12 cellular contexts compared by ENCODE assay signal in the genomic region with DNA sequence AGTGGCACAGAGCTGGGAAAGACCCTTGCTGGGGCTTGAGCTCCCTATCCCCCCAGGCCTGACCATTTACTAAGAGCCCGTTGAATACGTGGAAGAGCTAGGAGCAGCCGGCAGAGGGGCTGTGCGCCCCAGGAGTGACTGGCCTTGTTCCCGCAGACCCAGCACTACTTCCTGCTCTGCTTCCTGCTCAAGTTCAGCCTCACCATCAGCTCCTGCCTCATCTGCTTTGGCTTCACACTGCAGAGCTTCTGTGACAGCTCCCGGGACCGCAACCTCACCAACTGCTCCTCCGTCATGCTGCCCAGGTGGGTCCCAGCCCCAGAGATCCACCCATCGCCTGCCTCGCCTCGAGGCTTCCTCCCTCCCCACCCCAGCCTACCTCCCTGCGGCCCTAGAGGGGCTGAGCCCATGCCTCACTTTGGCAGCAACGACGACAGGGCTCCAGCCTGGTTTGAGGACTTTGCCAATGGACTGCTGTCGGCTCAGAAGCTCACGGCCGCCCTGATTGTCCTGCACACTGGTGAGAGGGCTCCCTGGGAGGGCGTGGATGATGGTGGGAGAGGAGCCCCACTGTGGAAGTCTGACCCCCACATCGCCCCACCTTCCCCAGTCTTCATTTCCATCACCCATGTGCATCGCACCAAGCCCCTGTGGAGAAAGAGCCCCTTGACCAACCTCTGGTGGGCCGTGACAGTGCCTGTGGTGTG. TPM values are rescaled to one million over a fixed set of nuclear protein-coding genes. Genes with fewer than 3 reads are reported as not detected.
A peak's percentile ranks its signal among the peaks of the same experiment; 100 is the strongest.
DNase-seq lines count a peak whose midpoint lies in the region; ATAC-seq and TF ChIP-seq lines count a peak whose summit lies in the region.
"Had no signal": no experiment of that assay in that cellular context is flagged by ENCODE, and none has a peak within 500 bp of the region (broad histone marks: within the 10 kb centered on the region; RNA-seq: fewer than 3 reads in every experiment).

No MANE protein-coding gene starts in this region.

- TF ChIP-seq CTCF in natural killer cell (IDR thresholded peaks at IDR 0.05): no peak

- ATAC-seq in natural killer cell: peak in 2 of 3 donors; percentile 26 to 42
- ATAC-seq in natural killer cell treated with Interleukin-12 subunit alpha and Interleukin-12 subunit beta and Interleukin-15 and Interleukin-18, amount 100 ng/mL, for 72 hours: no peak
- peak; percentile 46 to 50 for ATAC-seq in naive thymus-derived CD8-positive, alpha-beta T cell
- ATAC-seq in HG02970 (IDR thresholded peaks at IDR 0.05; ENCODE audit: low FRiP score, unreplicated experiment): no peak

- POLR2A ChIA-PET in naive thymus-derived CD8-positive, alpha-beta T cell (lab: Charles Lee): interaction anchor here (1.0 to 1.1 kb wide), 2 partner anchors 10 to 27 kb away, joined by 3 read pairs; a partner anchor contains a TSS

- no peak overlapping the region for H3K4me3 Mint-ChIP-seq in natural killer cell
- no peak overlapping the region for H3K4me3 Mint-ChIP-seq in natural killer cell treated with Interleukin-12 subunit alpha and Interleukin-12 subunit beta and Interleukin-15 and Interleukin-18, amount 100 ng/mL, for 72 hours
- H3K4me3 Mint-ChIP-seq in naive thymus-derived CD8-positive, alpha-beta T cell: peak overlapping the region in 2 of 10 donors; percentile 4 to 9

- H3K4me1 Mint-ChIP-seq in natural killer cell: no peaks in the 10 kb centered on the region
- peaks cover 0 to 3% of the 10 kb centered on the region in 2 donors for H3K4me1 Mint-ChIP-seq in natural killer cell treated with Interleukin-12 subunit alpha and Interleukin-12 subunit beta and Interleukin-15 and Interleukin-18, amount 100 ng/mL, for 72 hours (ENCODE audit: low read depth in 2 of 2)
- peaks cover 3 to 9% (median 8%) of the 10 kb centered on the region in 4 donors for H3K4me1 Mint-ChIP-seq in naive thymus-derived CD8-positive, alpha-beta T cell

- intact Hi-C loops in natural killer cell (cut with micrococcal nuclease): no loop called here

- H3K27ac Mint-ChIP-seq in natural killer cell: no peak overlapping the region
- no peak overlapping the region for H3K27ac Mint-ChIP-seq in natural killer cell treated with Interleukin-12 subunit alpha and Interleukin-12 subunit beta and Interleukin-15 and Interleukin-18, amount 100 ng/mL, for 72 hours
- peak overlapping the region in 8 of 10 donors; percentile 36 to 83 (median 60) for H3K27ac Mint-ChIP-seq in naive thymus-derived CD8-positive, alpha-beta T cell

- H3K27me3 Mint-ChIP-seq in natural killer cell (ENCODE audit: low read depth in 2 of 2): no peaks in the 10 kb centered on the region
- H3K27me3 Mint-ChIP-seq in natural killer cell treated with Interleukin-12 subunit alpha and Interleukin-12 subunit beta and Interleukin-15 and Interleukin-18, amount 100 ng/mL, for 72 hours: no peaks in the 10 kb centered on the region
- no peaks in the 10 kb centered on the region for H3K27me3 Mint-ChIP-seq in naive thymus-derived CD8-positive, alpha-beta T cell

- no peak for DNase-seq in natural killer cell
- no peak for DNase-seq in natural killer cell treated with Interleukin-12 subunit alpha and Interleukin-12 subunit beta and Interleukin-15 and Interleukin-18, amount 100 ng/mL, for 72 hours (ENCODE audit: low spot score)
- peak; percentile 54 for DNase-seq in dermis blood vessel endothelial cell
- peak in 1 of 10 donors; percentile 13 for DNase-seq in naive thymus-derived CD8-positive, alpha-beta T cell
- DNase-seq in NCI-H82 (lab: John Stamatoyannopoulos, UW): no peak
- no peak for DNase-seq in NCI-H748 (lab: John Stamatoyannopoulos, UW; ENCODE audit: unreplicated experiment)
- DNase-seq: COR-L47; NCI-H1930; NCI-H510A; stimulated activated CD4-positive, alpha-beta T cell treated with anti-CD3 and anti-CD28 coated beads, Interleukin-2, amount 100 ng/mL, for 24 hours; stomach had no signal

- H3K9me3 Mint-ChIP-seq in natural killer cell: no peaks in the 10 kb centered on the region
- no peaks in the 10 kb centered on the region for H3K9me3 Mint-ChIP-seq in natural killer cell treated with Interleukin-12 subunit alpha and Interleukin-12 subunit beta and Interleukin-15 and Interleukin-18, amount 100 ng/mL, for 72 hours
- H3K9me3 Mint-ChIP-seq in naive thymus-derived CD8-positive, alpha-beta T cell: no peaks in the 10 kb centered on the region

- no peaks in the 10 kb centered on the region for H3K36me3 Mint-ChIP-seq in natural killer cell
- no peaks in the 10 kb centered on the region for H3K36me3 Mint-ChIP-seq in natural killer cell treated with Interleukin-12 subunit alpha and Interleukin-12 subunit beta and Interleukin-15 and Interleukin-18, amount 100 ng/mL, for 72 hours
- peaks cover 0 to 29% (median 6%) of the 10 kb centered on the region in 3 donors for H3K36me3 Mint-ChIP-seq in naive thymus-derived CD8-positive, alpha-beta T cell

RNA-seq across cellular contexts. Expression of a gene that starts 17.2 kb away (rescaled TPM):
- total RNA-seq in natural killer cell: 1 to 10 TPM in 2 of 3 donors, under 1 TPM in 1; 0.49 to 1.8 (median 1.7) TPM
- total RNA-seq in natural killer cell treated with Interleukin-12 subunit alpha and Interleukin-12 subunit beta and Interleukin-15 and Interleukin-18, amount 100 ng/mL, for 72 hours: under 1 TPM; 0.33 to 0.98 TPM
- 12.1 and 30.4 TPM in 2 replicates for total RNA-seq in dermis blood vessel endothelial cell
- under 1 TPM; 0.65 to 0.80 TPM for total RNA-seq in naive thymus-derived CD8-positive, alpha-beta T cell
- polyA plus RNA-seq in naive thymus-derived CD8-positive, alpha-beta T cell: under 1 TPM; 0.05 to 0.62 (median 0.61) TPM

RNA-seq across cellular contexts. Expression of a gene that starts 18.2 kb away (rescaled TPM):
- total RNA-seq in natural killer cell (100 to 1,000 TPM; 180 to 224 (median 186) TPM), dermis blood vessel endothelial cell (14.5 and 16.8 TPM in 2 replicates)
- 100 to 1,000 TPM in 1 of 2 donors, 10 to 100 TPM in 1; 37.5 to 106 TPM for total RNA-seq in natural killer cell treated with Interleukin-12 subunit alpha and Interleukin-12 subunit beta and Interleukin-15 and Interleukin-18, amount 100 ng/mL, for 72 hours
- 10 to 100 TPM; 53.1 to 54.4 TPM for total RNA-seq in naive thymus-derived CD8-positive, alpha-beta T cell
- polyA plus RNA-seq in naive thymus-derived CD8-positive, alpha-beta T cell: 100 to 1,000 TPM in 2 of 3 donors, 10 to 100 TPM in 1; 98.2 to 121 (median 103) TPM

RNA-seq across cellular contexts. Expression of a gene that starts 27.3 kb away (rescaled TPM):
- 100 to 1,000 TPM; 229 to 302 (median 244) TPM for total RNA-seq in natural killer cell
- total RNA-seq in natural killer cell treated with Interleukin-12 subunit alpha and Interleukin-12 subunit beta and Interleukin-15 and Interleukin-18, amount 100 ng/mL, for 72 hours: 10 to 100 TPM; 21.4 to 34.1 TPM
- 14.8 and 21.9 TPM in 2 replicates for total RNA-seq in dermis blood vessel endothelial cell
- 10 to 100 TPM; 30.3 to 30.6 TPM for total RNA-seq in naive thymus-derived CD8-positive, alpha-beta T cell
- polyA plus RNA-seq in naive thymus-derived CD8-positive, alpha-beta T cell: 10 to 100 TPM; 13.4 to 21.8 (median 15.0) TPM

RNA-seq across cellular contexts. Expression of a gene that starts 41.7 kb away (rescaled TPM):
- total RNA-seq in natural killer cell (100 to 1,000 TPM in 2 of 3 donors, 10 to 100 TPM in 1; 84.4 to 142 (median 104) TPM), dermis blood vessel endothelial cell (50.4 and 70.6 TPM in 2 replicates)
- total RNA-seq in natural killer cell treated with Interleukin-12 subunit alpha and Interleukin-12 subunit beta and Interleukin-15 and Interleukin-18, amount 100 ng/mL, for 72 hours: 100 to 1,000 TPM in 1 of 2 donors, 10 to 100 TPM in 1; 69.9 to 106 TPM
- 100 to 1,000 TPM; 102 to 108 TPM for total RNA-seq in naive thymus-derived CD8-positive, alpha-beta T cell
- polyA plus RNA-seq in naive thymus-derived CD8-positive, alpha-beta T cell: 10 to 100 TPM in 2 of 3 donors, 1 to 10 TPM in 1; 8.4 to 23.5 (median 11.5) TPM

Comparison
In these comparisons a context has a peak if more than half of its experiments do, and no peak if none do; other contexts are left out.
1. ATAC-seq: peak in natural killer cell (2 of 3) and naive thymus-derived CD8-positive, alpha-beta T cell (2 of 2); none in natural killer cell treated with Interleukin-12 subunit alpha and Interleukin-12 subunit beta and Interleukin-15 and Interleukin-18, amount 100 ng/mL, for 72 hours (0 of 2) and HG02970 (single experiment).
2. RNA of a gene that starts 27.3 kb away (total RNA-seq): 229 to 302 TPM in natural killer cell; 21.4 to 34.1 TPM in natural killer cell treated with Interleukin-12 subunit alpha and Interleukin-12 subunit beta and Interleukin-15 and Interleukin-18, amount 100 ng/mL, for 72 hours, 30.3 to 30.6 TPM in naive thymus-derived CD8-positive, alpha-beta T cell and 14.8 to 21.9 TPM in dermis blood vessel endothelial cell; every median in the first group is over 4 times any median in the second.
3. H3K27ac Mint-ChIP-seq: peak in naive thymus-derived CD8-positive, alpha-beta T cell (8 of 10); none in natural killer cell (0 of 2) and natural killer cell treated with Interleukin-12 subunit alpha and Interleukin-12 subunit beta and Interleukin-15 and Interleukin-18, amount 100 ng/mL, for 72 hours (0 of 2).